9 cellular contexts compared by ENCODE assay signal in genomic region chr3:61560452-61561373, GRCh38. TPM values are rescaled to one million over a fixed set of nuclear protein-coding genes. Genes with fewer than 3 reads are reported as not detected.
A peak's percentile ranks its signal among the peaks of the same experiment; 100 is the strongest.
DNase-seq lines count a peak whose midpoint lies in the region; ATAC-seq, FAIRE-seq and TF ChIP-seq lines count a peak whose summit lies in the region.
"Had no signal": no experiment of that assay in that cellular context is flagged by ENCODE, and none has a peak within 500 bp of the region (broad histone marks: within the 10 kb centered on the region; RNA-seq: fewer than 3 reads in every experiment).

No MANE protein-coding gene starts in this region.

- ATAC-seq in CD4-positive, alpha-beta T cell (ENCODE audit: poor library complexity) = no peak

- no peak for DNase-seq in CD4-positive, alpha-beta T cell
- peak; percentile 38 for DNase-seq in GM19240 (ENCODE audit: insufficient read length, low spot score)
- DNase-seq in HTR-8/SVneo (ENCODE audit: insufficient read length, low spot score) = peak; percentile 53
- DNase-seq in RCC 7860 (ENCODE audit: low spot score) = peak; percentile 67
- peak; percentile 94 for DNase-seq in chondrocyte (ENCODE audit: low spot score)
- peak; percentile 90 for DNase-seq in kidney tubule cell (ENCODE audit: low spot score)
- DNase-seq in stimulated activated CD8-positive, alpha-beta memory T cell treated with anti-CD3 and anti-CD28 coated beads, Interleukin-4, amount 100 ng/mL, for 48 hours = peak; percentile 54
- DNase-seq in cortex of kidney (lab: John Stamatoyannopoulos, UW) = no peak

- peaks cover 79% of the 10 kb centered on the region for H3K27me3 ChIP-seq in CD4-positive, alpha-beta T cell (ENCODE audit: control insufficient read depth, insufficient read depth, low read length)

- H3K36me3 Mint-ChIP-seq in CD4-positive, alpha-beta T cell (ENCODE audit: low read depth) = no peaks in the 10 kb centered on the region
- peaks cover 2% of the 10 kb centered on the region for H3K36me3 Mint-ChIP-seq in chondrocyte (ENCODE audit: low read depth)

- H3K9me3 Mint-ChIP-seq in CD4-positive, alpha-beta T cell = no peaks in the 10 kb centered on the region
- H3K9me3 Mint-ChIP-seq in chondrocyte (ENCODE audit: low read depth) = peaks cover 8% of the 10 kb centered on the region

- H3K27ac ChIP-seq in CD4-positive, alpha-beta T cell (ENCODE audit: low read depth, low read length) = no peak overlapping the region

- CTCF ChIA-PET in CD4-positive, alpha-beta T cell (lab: Charles Lee) = no interaction called here

- TF ChIP-seq CTCF in CD4-positive, alpha-beta T cell (IDR thresholded peaks at IDR 0.05) = no peak
- TF ChIP-seq CTCF in chondrocyte (IDR thresholded peaks at IDR 0.05) = peak; percentile 47

- peaks cover 72% of the 10 kb centered on the region for H3K27me3 Mint-ChIP-seq in CD4-positive, alpha-beta T cell
- H3K27me3 Mint-ChIP-seq in chondrocyte (ENCODE audit: low read depth) = peaks cover 2% of the 10 kb centered on the region

- peak overlapping the region; percentile 25 for H3K4me3 Mint-ChIP-seq in CD4-positive, alpha-beta T cell
- peak overlapping the region; percentile 97 for H3K4me3 Mint-ChIP-seq in chondrocyte (ENCODE audit: unreplicated experiment)

- H3K27ac Mint-ChIP-seq in CD4-positive, alpha-beta T cell = no peak overlapping the region
- peak overlapping the region; percentile 91 for H3K27ac Mint-ChIP-seq in chondrocyte (ENCODE audit: unreplicated experiment)

- FAIRE-seq in HTR-8/SVneo (lab: Jason Lieb, UNC) (no peak), RCC 7860 (lab: Jason Lieb, UNC) (peak; percentile 33)

- H3K4me1 Mint-ChIP-seq in CD4-positive, alpha-beta T cell (ENCODE audit: low read depth) = peaks cover 4% of the 10 kb centered on the region
- peaks cover 33% of the 10 kb centered on the region for H3K4me1 Mint-ChIP-seq in chondrocyte (ENCODE audit: low read depth)

- no peaks in the 10 kb centered on the region for H3K9me3 ChIP-seq in CD4-positive, alpha-beta T cell (ENCODE audit: control insufficient read depth, low read length)

- intact Hi-C loops in CD4-positive, alpha-beta T cell (cut with DNase I, micrococcal nuclease) = no loop called here

- POLR2A ChIA-PET in CD4-positive, alpha-beta T cell (lab: Charles Lee) = no interaction called here

RNA-seq across cellular contexts. Expression of gene PTPRG, which starts 0.7 kb away (rescaled TPM):
- total RNA-seq in CD4-positive, alpha-beta T cell = under 1 TPM; 0.03 to 0.05 TPM
- total RNA-seq in chondrocyte = 41.8 to 45.5 TPM (median 44.0 TPM) in 3 replicates
- total RNA-seq: activated CD8-positive, alpha-beta memory T cell treated with anti-CD3 and anti-CD28 coated beads for 36 hours had no signal

Comparison
In these comparisons a context has a peak if more than half of its experiments do, and no peak if none do; other contexts are left out.
1. DNase-seq: peak in GM19240 (single experiment), HTR-8/SVneo (single experiment), RCC 7860 (single experiment), chondrocyte (single experiment), kidney tubule cell (single experiment) and stimulated activated CD8-positive, alpha-beta memory T cell treated with anti-CD3 and anti-CD28 coated beads, Interleukin-4, amount 100 ng/mL, for 48 hours (single experiment); none in CD4-positive, alpha-beta T cell (0 of 10) and cortex of kidney (single experiment).
2. RNA of gene PTPRG, which starts 0.7 kb away (total RNA-seq): 41.8 to 45.5 TPM in chondrocyte; 0.03 to 0.05 TPM in CD4-positive, alpha-beta T cell; every median in the first group is over 10 times any median in the second.